In genomic region chr3:43894176-43895049, GRCh38 we compare ENCODE assay signal across 8 cellular contexts.
DNase-seq lines count a peak whose midpoint lies in the region; ATAC-seq and TF ChIP-seq lines count a peak whose summit lies in the region.

No MANE protein-coding gene starts in this region.

- no peaks in the 10 kb centered on the region for H3K9me2 ChIP-seq in OCI-LY7 (ENCODE audit: insufficient read depth, low read length)

- TF ChIP-seq CTCF in AG10803 (conservative IDR thresholded peaks at IDR 0.05; ENCODE audit: low read length) (no peak), OCI-LY7 (conservative IDR thresholded peaks at IDR 0.05; ENCODE audit: low read length) (no peak), cardiac fibroblast (IDR thresholded peaks at IDR 0.05; ENCODE audit: low read depth, low read length) (no peak), gastrocnemius medialis (IDR thresholded peaks at IDR 0.05 in 4 of 5, conservative IDR thresholded peaks at IDR 0.05 in 1 of 5) (no peak)

- peak; percentile 59 for ATAC-seq in GM19372 (IDR thresholded peaks at IDR 0.05; ENCODE audit: low read depth, unreplicated experiment)
- peak in 1 of 2 donors; percentile 39 for ATAC-seq in gastrocnemius medialis
- no peak for ATAC-seq in HG03025 (IDR thresholded peaks at IDR 0.05; ENCODE audit: low FRiP score, unreplicated experiment)
- ATAC-seq in HG02973 (IDR thresholded peaks at IDR 0.05; ENCODE audit: unreplicated experiment) = no peak

- peak overlapping the region; percentile 67 for H3K4me2 ChIP-seq in OCI-LY7 (ENCODE audit: low read length)

- POLR2A ChIA-PET in OCI-LY7 (lab: Charles Lee) = interaction anchor here (0.9 to 2.6 kb wide), 6 partner anchors 10 to 113 kb away, joined by 3 to 10 read pairs (median 3); no protein-coding TSS in a partner anchor

- H3K4me3 ChIP-seq in AG10803 (ENCODE audit: low read length) (peak overlapping the region; percentile 63), OCI-LY7 (ENCODE audit: low read depth, low read length, poor library complexity, severe bottlenecking) (peak overlapping the region; percentile 60), cardiac fibroblast (replicated peaks in 1 of 2; ENCODE audit: low read depth in 2 of 2, low read length in 2 of 2) (peak overlapping the region; percentile 43 to 54), gastrocnemius medialis (peak overlapping the region; percentile 40 to 65 (median 50))

- H3K4me1 ChIP-seq in OCI-LY7 (ENCODE audit: insufficient read depth, low read length, poor library complexity, severe bottlenecking) (peaks cover 60% of the 10 kb centered on the region), gastrocnemius medialis (peaks cover 0 to 7% of the 10 kb centered on the region in 2 donors)

- intact Hi-C loops in OCI-LY7 (cut with micrococcal nuclease; ENCODE audit: unreplicated experiment) (loop anchor here (5.0 kb wide), 1 partner anchor 153 kb away; no protein-coding TSS in a partner anchor), gastrocnemius medialis (cut with DNase I; ENCODE audit: low total_unique reads) (no loop called here)

- H3K79me2 ChIP-seq in OCI-LY7 (ENCODE audit: insufficient read depth, low read depth, low read length) = no peaks in the 10 kb centered on the region

- H3K27me3 ChIP-seq in gastrocnemius medialis = peaks cover 20 to 31% (median 29%) of the 10 kb centered on the region in 3 donors

- no peaks in the 10 kb centered on the region; the same call in 1 of the 2 replicates for H3K9me3 ChIP-seq in OCI-LY7 (ENCODE audit: low read length)
- H3K9me3 ChIP-seq in gastrocnemius medialis = no peaks in the 10 kb centered on the region

- TF ChIP-seq POLR2A in gastrocnemius medialis (IDR thresholded peaks at IDR 0.05) = no peak

- in situ Hi-C loops in gastrocnemius medialis (cut with MboI; ENCODE audit: low sequenced_read_pairs in 4 of 4) = no loop called here

- H3K27ac ChIP-seq in OCI-LY7 (ENCODE audit: low read depth, low read length, poor library complexity, severe bottlenecking) (peak overlapping the region; percentile 97), gastrocnemius medialis (no peak overlapping the region)

- H2AFZ ChIP-seq in OCI-LY7 (ENCODE audit: low read length) = peak overlapping the region; percentile 39

- H4K20me1 ChIP-seq in OCI-LY7 (ENCODE audit: insufficient read depth, low read length) = no peaks in the 10 kb centered on the region

- CTCF ChIA-PET in OCI-LY7 (lab: Charles Lee; ENCODE audit: unreplicated experiment) = interaction anchor here (1.1 kb wide), 1 partner anchor 13 kb away, joined by 4 read pairs; no protein-coding TSS in a partner anchor

- no TSS peak for BruUV-seq in OCI-LY7 (replicated peaks; lab: Mats Ljungman, UMichigan)

- H3K36me3 ChIP-seq in OCI-LY7 (ENCODE audit: insufficient read depth, low read length) = no peaks in the 10 kb centered on the region
- no peaks in the 10 kb centered on the region for H3K36me3 ChIP-seq in gastrocnemius medialis

- peak; percentile 71 for DNase-seq in AG10803 (ENCODE audit: low read depth)
- peak; percentile 89 for DNase-seq in OCI-LY7 (ENCODE audit: low spot score)
- peak; percentile 69 to 82 for DNase-seq in cardiac fibroblast (ENCODE audit: low read depth in 2 of 2)
- DNase-seq in inferior parietal cortex (ENCODE audit: extremely low spot score) = peak; percentile 57
- DNase-seq in gastrocnemius medialis = no peak

Comparison
In these comparisons a context has a peak if more than half of its experiments do, and no peak if none do; other contexts are left out.
1. DNase-seq: peak in AG10803 (single experiment), OCI-LY7 (single experiment), cardiac fibroblast (2 of 2) and inferior parietal cortex (single experiment); none in gastrocnemius medialis (0 of 2).
2. Peak in every context shown above with its lines, with median percentiles within 50 percentile points of each other: H3K4me3 ChIP-seq.